In the genomic region with DNA sequence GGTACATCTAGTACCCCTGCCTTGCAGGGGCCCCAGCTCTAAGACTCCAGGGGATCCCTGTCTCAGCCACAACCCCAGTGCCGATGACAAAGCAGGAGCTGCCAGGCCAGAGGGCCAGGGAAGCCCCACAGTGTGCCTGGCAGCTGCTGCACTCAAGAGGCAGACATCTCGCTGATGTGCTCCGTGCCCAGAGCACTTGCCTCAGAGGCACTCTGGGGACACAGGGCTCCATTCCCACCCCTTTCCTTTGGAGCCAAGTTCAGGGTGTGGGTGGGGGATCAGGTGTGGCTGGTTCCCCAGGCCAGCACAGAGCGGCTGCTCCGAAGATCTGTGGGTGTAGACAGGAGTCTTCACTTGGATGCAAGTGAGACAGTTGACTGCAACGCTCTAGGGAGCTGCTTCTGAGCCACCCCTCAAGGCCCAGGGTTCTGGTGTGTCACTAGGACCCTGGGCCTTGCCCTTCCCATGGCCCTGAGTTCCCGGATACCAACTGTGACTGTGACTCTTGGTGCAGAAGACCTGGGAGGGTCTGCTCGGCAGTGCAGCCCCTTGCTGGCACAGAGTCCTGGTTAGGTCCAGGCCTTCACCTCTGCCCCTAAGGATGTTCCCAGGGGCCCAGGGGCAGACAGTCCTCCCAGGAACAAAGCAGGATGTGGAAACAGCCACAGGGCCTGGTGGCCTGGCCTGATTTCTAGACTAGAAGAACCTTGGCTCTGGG, we compare ENCODE assay signal across 1 cellular context.
TF ChIP-seq lines count a peak whose summit lies in the region.

No MANE protein-coding gene starts in this region.

TF ChIP-seq in HCT116, 20 proteins besides CTCF, POLR2A, EP300 and RAD21:
- TF ChIP-seq EZH2phosphoT487 (IDR thresholded peaks at IDR 0.05; ENCODE audit: borderline replicate concordance) (no peak), TCF7L2 (IDR thresholded peaks at IDR 0.05; ENCODE audit: borderline replicate concordance, extremely low read depth, insufficient read depth, insufficient read length) (no peak)
